In genomic region chrX:2829469-2830246, GRCh38 we compare ENCODE assay signal across 9 cellular contexts. TPM values are rescaled to one million over a fixed set of nuclear protein-coding genes. Genes with fewer than 3 reads are reported as not detected.
DNase-seq lines count a peak whose midpoint lies in the region; ATAC-seq, FAIRE-seq and TF ChIP-seq lines count a peak whose summit lies in the region.
"Had no signal": no experiment of that assay in that cellular context is flagged by ENCODE, and none has a peak within 500 bp of the region (broad histone marks: within the 10 kb centered on the region; RNA-seq: fewer than 3 reads in every experiment).

No MANE protein-coding gene starts in this region.

- no peak overlapping the region for H2AFZ ChIP-seq in K562 (ENCODE audit: low read depth, low read length)
- no peak overlapping the region for H2AFZ ChIP-seq in smooth muscle cell (ENCODE audit: low read depth)

- POLR2A ChIA-PET in K562 (lab: Yijun Ruan, JAX), result no interaction called here

- peaks cover 0 to 16% of the 10 kb centered on the region in 2 experiments; a peak in 2 of 5 replicates for H3K4me1 ChIP-seq in K562 (replicated peaks in 1 of 2; ENCODE audit: control insufficient read depth in 2 of 2, insufficient read depth in 2 of 2, low read length in 2 of 2)
- peaks cover 5% of the 10 kb centered on the region for H3K4me1 ChIP-seq in smooth muscle cell (ENCODE audit: low read depth)

- no peak for TF ChIP-seq POLR2A in K562 (conservative IDR thresholded peaks at IDR 0.05)

- H3K9ac ChIP-seq in K562 (ENCODE audit: insufficient read depth in 1 of 2, low read depth in 2 of 2, low read length in 2 of 2) (no peak overlapping the region), smooth muscle cell (ENCODE audit: low read depth) (no peak overlapping the region)

- BruUV-seq in K562 (replicated peaks; lab: Mats Ljungman, UMichigan), result no TSS peak

- 67% methylated on average over 8 of the region's 62 CpGs for WGBS in K562 (ENCODE audit: insufficient coverage, low coverage, missing lambda C conversion rate)
- 15% methylated on average over 16 of the region's 62 CpGs for WGBS in smooth muscle cell (ENCODE audit: low lambda C conversion rate)

- DNase-seq in H7 (peak; percentile 42), K562 (ENCODE audit: extremely low read depth in 1 of 4, low spot score in 3 of 4) (no peak), left colon (peak in 1 of 2 donors; percentile 14), smooth muscle cell (lab: John Stamatoyannopoulos, UW; ENCODE audit: unreplicated experiment) (no peak), NCI-H1105 (lab: John Stamatoyannopoulos, UW) (no peak), NCI-H82 (lab: John Stamatoyannopoulos, UW) (no peak)
- no peak for DNase-seq in effector CD4-positive, alpha-beta T cell
- DNase-seq: activated CD4-positive, alpha-beta T cell treated with anti-CD3 and anti-CD28 coated beads, Interleukin-2, amount 50 U/mL, for 1 hour had no signal

- H3F3A ChIP-seq in smooth muscle cell (ENCODE audit: low read depth), result peaks cover 11% of the 10 kb centered on the region

- TF ChIP-seq EP300 in K562 (IDR thresholded peaks at IDR 0.05; ENCODE audit: low read length), result no peak

- intact Hi-C loops in K562 (cut with micrococcal nuclease) (no loop called here), left colon (cut with DNase I, micrococcal nuclease) (no loop called here)

- H3K79me2 ChIP-seq in K562 (ENCODE audit: control insufficient read depth, insufficient read depth, low read length) (no peaks in the 10 kb centered on the region), smooth muscle cell (ENCODE audit: low read depth) (peaks cover 21% of the 10 kb centered on the region)

- H3K9me3 ChIP-seq in K562 (replicated peaks; ENCODE audit: control insufficient read depth, insufficient read depth, low read depth, low read length) (no peaks in the 10 kb centered on the region), smooth muscle cell (replicated peaks; ENCODE audit: low read depth) (no peaks in the 10 kb centered on the region)

- H3K36me3 ChIP-seq in H7 (replicated peaks; ENCODE audit: control insufficient read depth, insufficient read depth, low read length) (peaks cover 3% of the 10 kb centered on the region), K562 (ENCODE audit: control insufficient read depth, insufficient read depth, low read length) (no peaks in the 10 kb centered on the region), smooth muscle cell (ENCODE audit: low read depth) (no peaks in the 10 kb centered on the region)

- H3K27ac ChIP-seq in K562 (ENCODE audit: extremely low read depth, low read depth, low read length), result no peak overlapping the region
- no peak overlapping the region for H3K27ac ChIP-seq in smooth muscle cell (ENCODE audit: low read depth)

- in situ Hi-C loops in K562 (cut with MboI), result no loop called here

- TF ChIP-seq RAD21 in K562 (CRISPR knock-in tag; conservative IDR thresholded peaks at IDR 0.05 in 1 of 2, IDR thresholded peaks at IDR 0.05 in 1 of 2), result no peak

- TF ChIP-seq CTCF in K562 (IDR thresholded peaks at IDR 0.05 in 2 of 3, conservative IDR thresholded peaks at IDR 0.05 in 1 of 3; ENCODE audit: insufficient read depth in 2 of 3, low read depth in 1 of 3, low read length in 3 of 3), result no peak
- no peak for TF ChIP-seq CTCF in smooth muscle cell (IDR thresholded peaks at IDR 0.05; ENCODE audit: borderline replicate concordance, insufficient read depth, poor library complexity, severe bottlenecking)

- ATAC-seq in K562, result no peak
- peak; percentile 30 for ATAC-seq in left colon
- no peak for ATAC-seq in HG02870 (IDR thresholded peaks at IDR 0.05; ENCODE audit: unreplicated experiment)

- CTCF ChIA-PET in K562 (lab: Yijun Ruan, JAX; ENCODE audit: low intra/inter-chr PET ratio), result no interaction called here

- no peak for FAIRE-seq in K562 (lab: Jason Lieb, UNC)

- H3K27me3 ChIP-seq in H7 (ENCODE audit: control insufficient read depth, insufficient read depth, low read length), result no peaks in the 10 kb centered on the region
- H3K27me3 ChIP-seq in K562 (ENCODE audit: control insufficient read depth in 2 of 2, insufficient read depth in 2 of 2, low read length in 2 of 2), result no peaks in the 10 kb centered on the region; a peak in 1 of 5 replicates
- H3K27me3 ChIP-seq in smooth muscle cell (ENCODE audit: low read depth), result no peaks in the 10 kb centered on the region

- H3K4me3 ChIP-seq in H7 (ENCODE audit: insufficient read depth, low read depth, low read length) (peak overlapping the region; percentile 72), K562 (peak overlapping the region; percentile 34), smooth muscle cell (peak overlapping the region; percentile 67)

- H4K20me1 ChIP-seq in K562 (replicated peaks; ENCODE audit: control insufficient read depth, insufficient read depth, low read length), result no peaks in the 10 kb centered on the region
- peaks cover 7% of the 10 kb centered on the region for H4K20me1 ChIP-seq in smooth muscle cell (ENCODE audit: low read depth)

- H3K9me1 ChIP-seq in K562 (ENCODE audit: control insufficient read depth, insufficient read depth, low read length), result no peaks in the 10 kb centered on the region

- H3K4me2 ChIP-seq in K562 (ENCODE audit: insufficient read depth, low read length) (no peak overlapping the region), smooth muscle cell (peak overlapping the region; percentile 92)

TF ChIP-seq in K562, 482 proteins besides CTCF, POLR2A, EP300 and RAD21:
- TF ChIP-seq ZNF57 (CRISPR knock-in tag; IDR thresholded peaks at IDR 0.05), result no peak
- TF ChIP-seq DPF2 (IDR thresholded peaks at IDR 0.05), result no peak
- TF ChIP-seq CHCHD3 (CRISPR knock-in tag; IDR thresholded peaks at IDR 0.05), result no peak
- no peak for TF ChIP-seq ZNF398 (CRISPR knock-in tag; IDR thresholded peaks at IDR 0.05)
- no peak for TF ChIP-seq DIDO1 (tag; IDR thresholded peaks at IDR 0.05; ENCODE audit: low read depth)
- TF ChIP-seq, protein P1, sequence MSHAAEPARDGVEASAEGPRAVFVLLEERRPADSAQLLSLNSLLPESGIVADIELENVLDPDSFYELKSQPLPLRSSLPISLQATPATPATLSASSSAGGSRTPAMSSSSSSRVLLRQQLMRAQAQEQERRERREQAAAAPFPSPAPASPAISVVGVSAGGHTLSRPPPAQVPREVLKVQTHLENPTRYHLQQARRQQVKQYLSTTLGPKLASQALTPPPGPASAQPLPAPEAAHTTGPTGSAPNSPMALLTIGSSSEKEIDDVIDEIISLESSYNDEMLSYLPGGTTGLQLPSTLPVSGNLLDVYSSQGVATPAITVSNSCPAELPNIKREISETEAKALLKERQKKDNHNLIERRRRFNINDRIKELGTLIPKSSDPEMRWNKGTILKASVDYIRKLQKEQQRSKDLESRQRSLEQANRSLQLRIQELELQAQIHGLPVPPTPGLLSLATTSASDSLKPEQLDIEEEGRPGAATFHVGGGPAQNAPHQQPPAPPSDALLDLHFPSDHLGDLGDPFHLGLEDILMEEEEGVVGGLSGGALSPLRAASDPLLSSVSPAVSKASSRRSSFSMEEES (CRISPR knock-in tag; IDR thresholded peaks at IDR 0.05), result no peak
- TF ChIP-seq ZFPM2 (CRISPR knock-in tag; IDR thresholded peaks at IDR 0.05), result no peak
- TF ChIP-seq ZNF586 (CRISPR knock-in tag; conservative IDR thresholded peaks at IDR 0.05), result no peak
- TF ChIP-seq DDX20 (tag; IDR thresholded peaks at IDR 0.05; ENCODE audit: low read depth), result no peak

RNA-seq across cellular contexts. Expression of gene GYG2, which starts 0.9 kb away (rescaled TPM):
- 36.7 and 40.5 TPM in 2 replicates for total RNA-seq in H7 (2014; rRNA removed; shearing (Covaris generic))
- 3.2 and 3.6 TPM in 2 replicates for total RNA-seq in K562 (2011; cell fraction: chromatin; rRNA removed; ENCODE audit: low replicate concordance)
- total RNA-seq in K562 (2011; cell fraction: nucleolus; rRNA removed), result 1.7 and 3.2 TPM in 2 replicates
- total RNA-seq in K562 (2011; cell fraction: nucleoplasm; rRNA removed), result 3.2 and 3.4 TPM in 2 replicates
- total RNA-seq in K562 (2014; rRNA removed), result 2.6 and 2.9 TPM in 2 replicates
- 2.0 and 2.3 TPM in 2 replicates for total RNA-seq in K562 (2014; rRNA removed; fragmentation: Illumina TruSeq; extraction: Trizol)
- 2.6 and 2.7 TPM in 2 replicates for total RNA-seq in K562 (2015; rRNA removed; fragmentation: Illumina TruSeq; extraction: Trizol)
- total RNA-seq in K562 (2021), result 3.8 and 4.4 TPM in 2 replicates
- polyA plus RNA-seq in K562 (2011; rRNA removed), result 3.6 and 5.6 TPM in 2 replicates
- 4.7 and 5.5 TPM in 2 replicates for polyA plus RNA-seq in K562 (2011; cell fraction: cytosol; rRNA removed)
- 3.3 and 4.6 TPM in 2 replicates for polyA plus RNA-seq in K562 (2011; cell fraction: nucleus; rRNA removed)
- 9.1 and 12.6 TPM in 2 replicates for polyA plus RNA-seq in K562 (2012)
- 3.8 and 4.0 TPM in 2 replicates for polyA plus RNA-seq in K562 (2014; fragmentation: Illumina TruSeq; extraction: Trizol)
- polyA plus RNA-seq in K562 (2014; fragmentation: Nextera tagmentation; extraction: Ambion mirVana), result 1 to 10 TPM in 1 of 2 experiments, under 1 TPM in 1; 0.24 to 1.4 TPM
- polyA plus RNA-seq in K562 (2014; rRNA removed), result 3.4 and 3.7 TPM in 2 replicates
- polyA minus RNA-seq in K562 (2011; rRNA and poly(A)+ RNA removed), result 4.0 and 5.5 TPM in 2 replicates
- 3.6 and 6.0 TPM in 2 replicates for polyA minus RNA-seq in K562 (2011; cell fraction: cytosol; rRNA and poly(A)+ RNA removed)
- 1.5 and 2.8 TPM in 2 replicates for polyA minus RNA-seq in K562 (2011; cell fraction: nucleus; rRNA and poly(A)+ RNA removed)
- total RNA-seq in left colon, result 10 to 100 TPM; 11.3 to 23.4 TPM
- 23.1 and 25.3 TPM in 2 replicates for total RNA-seq in smooth muscle cell
- polyA plus RNA-seq in smooth muscle cell, result 35.0 and 44.1 TPM in 2 replicates
